In the genomic region with DNA sequence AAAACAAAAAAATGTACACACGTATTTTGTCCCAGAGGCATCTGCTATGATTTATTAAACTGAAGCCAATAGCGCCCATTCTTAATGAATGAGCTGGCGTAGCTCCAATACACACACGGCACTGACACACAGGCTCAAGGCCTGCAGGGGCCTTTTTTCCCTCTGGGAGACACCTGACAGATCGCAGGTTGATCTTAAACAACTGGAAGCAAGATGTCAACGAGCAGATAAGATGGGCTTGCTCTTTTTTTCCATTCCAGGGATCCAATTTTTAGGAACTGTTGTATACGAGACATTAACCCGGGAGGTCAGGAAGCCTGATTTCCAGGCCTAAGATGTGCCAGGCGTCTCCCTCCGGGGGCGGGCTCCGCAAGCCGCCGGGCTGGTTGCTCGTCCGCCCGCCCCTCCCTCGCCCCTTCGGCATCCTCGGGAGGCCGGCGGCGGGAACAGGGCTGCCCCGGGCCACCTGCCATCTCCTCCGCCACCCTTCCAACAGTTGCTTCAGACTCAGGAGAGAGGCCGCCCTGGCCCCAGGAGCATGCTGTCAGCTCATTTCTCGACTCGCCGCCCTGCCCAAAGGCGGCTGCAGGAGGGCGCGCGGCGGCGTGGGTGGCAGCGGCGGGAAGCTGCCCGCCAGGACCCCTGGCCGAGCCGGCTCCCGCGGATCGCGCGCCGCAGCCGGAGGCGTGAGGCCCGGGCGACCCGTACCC, we compare ENCODE assay signal across 1 cellular context.
TF ChIP-seq lines count a peak whose summit lies in the region.

No MANE protein-coding gene starts in this region.

TF ChIP-seq in K562, 482 proteins besides CTCF, POLR2A, EP300 and RAD21 (continued from another document):
- TF ChIP-seq, protein P1, sequence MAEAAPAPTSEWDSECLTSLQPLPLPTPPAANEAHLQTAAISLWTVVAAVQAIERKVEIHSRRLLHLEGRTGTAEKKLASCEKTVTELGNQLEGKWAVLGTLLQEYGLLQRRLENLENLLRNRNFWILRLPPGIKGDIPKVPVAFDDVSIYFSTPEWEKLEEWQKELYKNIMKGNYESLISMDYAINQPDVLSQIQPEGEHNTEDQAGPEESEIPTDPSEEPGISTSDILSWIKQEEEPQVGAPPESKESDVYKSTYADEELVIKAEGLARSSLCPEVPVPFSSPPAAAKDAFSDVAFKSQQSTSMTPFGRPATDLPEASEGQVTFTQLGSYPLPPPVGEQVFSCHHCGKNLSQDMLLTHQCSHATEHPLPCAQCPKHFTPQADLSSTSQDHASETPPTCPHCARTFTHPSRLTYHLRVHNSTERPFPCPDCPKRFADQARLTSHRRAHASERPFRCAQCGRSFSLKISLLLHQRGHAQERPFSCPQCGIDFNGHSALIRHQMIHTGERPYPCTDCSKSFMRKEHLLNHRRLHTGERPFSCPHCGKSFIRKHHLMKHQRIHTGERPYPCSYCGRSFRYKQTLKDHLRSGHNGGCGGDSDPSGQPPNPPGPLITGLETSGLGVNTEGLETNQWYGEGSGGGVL (CRISPR knock-in tag; IDR thresholded peaks at IDR 0.05) = no peak
- 0 out of 2 replicates have a peak, but pooled peaks have one; percentile 9 for TF ChIP-seq ZNF282 (CRISPR knock-in tag; IDR thresholded peaks at IDR 0.05)
- TF ChIP-seq NR4A1 (CRISPR knock-in tag; IDR thresholded peaks at IDR 0.05) = 0 out of 2 replicates have a peak, but pooled peaks have one; percentile 79
- no peak for TF ChIP-seq NR4A1 (tag; IDR thresholded peaks at IDR 0.05)
- no peak for TF ChIP-seq EZH2 (IDR thresholded peaks at IDR 0.05; ENCODE audit: borderline replicate concordance, low read depth, low read length)
- no peak for TF ChIP-seq ZNF143 (CRISPR knock-in tag; IDR thresholded peaks at IDR 0.05)
- TF ChIP-seq POU5F1 (IDR thresholded peaks at IDR 0.05; ENCODE audit: borderline replicate concordance, low read depth, low read length, partially characterized antibody) = no peak
- TF ChIP-seq ZFX (CRISPR knock-in tag; IDR thresholded peaks at IDR 0.05) = peak; percentile 81
- TF ChIP-seq MGA (IDR thresholded peaks at IDR 0.05) = 0 out of 2 replicates have a peak, but pooled peaks have one; percentile 8
- TF ChIP-seq MYNN (IDR thresholded peaks at IDR 0.05) = 0 out of 2 replicates have a peak, but pooled peaks have one; percentile 20
- TF ChIP-seq MYNN (CRISPR knock-in tag; IDR thresholded peaks at IDR 0.05) = no peak
- TF ChIP-seq, protein P2, sequence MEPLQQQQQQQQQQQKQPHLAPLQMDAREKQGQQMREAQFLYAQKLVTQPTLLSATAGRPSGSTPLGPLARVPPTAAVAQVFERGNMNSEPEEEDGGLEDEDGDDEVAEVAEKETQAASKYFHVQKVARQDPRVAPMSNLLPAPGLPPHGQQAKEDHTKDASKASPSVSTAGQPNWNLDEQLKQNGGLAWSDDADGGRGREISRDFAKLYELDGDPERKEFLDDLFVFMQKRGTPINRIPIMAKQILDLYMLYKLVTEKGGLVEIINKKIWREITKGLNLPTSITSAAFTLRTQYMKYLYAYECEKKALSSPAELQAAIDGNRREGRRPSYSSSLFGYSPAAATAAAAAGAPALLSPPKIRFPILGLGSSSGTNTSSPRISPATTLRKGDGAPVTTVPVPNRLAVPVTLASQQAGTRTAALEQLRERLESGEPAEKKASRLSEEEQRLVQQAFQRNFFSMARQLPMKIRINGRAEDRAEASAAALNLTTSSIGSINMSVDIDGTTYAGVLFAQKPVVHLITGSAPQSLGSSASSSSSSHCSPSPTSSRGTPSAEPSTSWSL (CRISPR knock-in tag; IDR thresholded peaks at IDR 0.05; ENCODE audit: borderline replicate concordance) = no peak
- no peak for TF ChIP-seq MED1 (CRISPR knock-in tag; IDR thresholded peaks at IDR 0.05; ENCODE audit: borderline replicate concordance)
- peak; percentile 68 for TF ChIP-seq EGR1 (conservative IDR thresholded peaks at IDR 0.05)
- TF ChIP-seq CBX8 (IDR thresholded peaks at IDR 0.05; ENCODE audit: borderline replicate concordance, extremely low read depth, low read depth, low read length, poor library complexity, severe bottlenecking) = no peak
- TF ChIP-seq, protein P3, sequence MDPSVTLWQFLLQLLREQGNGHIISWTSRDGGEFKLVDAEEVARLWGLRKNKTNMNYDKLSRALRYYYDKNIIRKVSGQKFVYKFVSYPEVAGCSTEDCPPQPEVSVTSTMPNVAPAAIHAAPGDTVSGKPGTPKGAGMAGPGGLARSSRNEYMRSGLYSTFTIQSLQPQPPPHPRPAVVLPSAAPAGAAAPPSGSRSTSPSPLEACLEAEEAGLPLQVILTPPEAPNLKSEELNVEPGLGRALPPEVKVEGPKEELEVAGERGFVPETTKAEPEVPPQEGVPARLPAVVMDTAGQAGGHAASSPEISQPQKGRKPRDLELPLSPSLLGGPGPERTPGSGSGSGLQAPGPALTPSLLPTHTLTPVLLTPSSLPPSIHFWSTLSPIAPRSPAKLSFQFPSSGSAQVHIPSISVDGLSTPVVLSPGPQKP (CRISPR knock-in tag; IDR thresholded peaks at IDR 0.05) = no peak
- TF ChIP-seq SRSF7 (optimal IDR thresholded peaks at IDR 0.05; ENCODE audit: low read depth, low read length) = no peak
